Comparison of ENCODE assay signal across 19 cellular contexts in genomic region chr13:111916201-111916600, GRCh38.
"Had no signal": no experiment of that assay in that cellular context is flagged by ENCODE, and none has a peak within 500 bp of the region (broad histone marks: within the 10 kb centered on the region; RNA-seq: fewer than 3 reads in every experiment).

No MANE protein-coding gene starts in this region.

- DNase-seq: caudate nucleus; colonic mucosa; effector memory CD4-positive, alpha-beta T cell; gastrocnemius medialis; glutamatergic neuron; left cardiac atrium; left ventricle myocardium superior; mesenchymal stem cell; naive B cell; stimulated activated CD4-positive, alpha-beta T cell treated with anti-CD3 and anti-CD28 coated beads, Interleukin-4, amount 100 ng/mL, for 1 hour; tibial artery had no signal

- H3K36me3 Mint-ChIP-seq: naive B cell; stimulated activated memory B cell treated with anti-CD40 and anti-IgM and Interleukin-4, amounts not matched to agents 10 μg/mL and 1 μg/mL and 100 μg/mL, for 72 hours had no signal

- H3K4me2 ChIP-seq: smooth muscle cell had no signal

- H3K9me3 Mint-ChIP-seq: nephron; stimulated activated memory B cell treated with anti-CD40 and anti-IgM and Interleukin-4, amounts not matched to agents 10 μg/mL and 1 μg/mL and 100 μg/mL, for 72 hours; stimulated activated naive CD8-positive, alpha-beta T cell treated with anti-CD3 and anti-CD28 coated beads, Interleukin-15, Interleukin-2, amounts not matched to agents 100 ng/mL and 50 ng/mL, for 24 hours had no signal

- H3K4me3 ChIP-seq: colonic mucosa, esophagus muscularis mucosa, gastrocnemius medialis, lung, smooth muscle cell, tibial artery, upper lobe of right lung had no signal

- H3K4me1 ChIP-seq: colonic mucosa, esophagus muscularis mucosa, gastrocnemius medialis, tibial artery, upper lobe of right lung had no signal

- H3K27ac Mint-ChIP-seq: naive B cell; nephron; stimulated activated memory B cell treated with anti-CD40 and anti-IgM and Interleukin-4, amounts not matched to agents 10 μg/mL and 1 μg/mL and 100 μg/mL, for 72 hours; stimulated activated naive CD8-positive, alpha-beta T cell treated with anti-CD3 and anti-CD28 coated beads, Interleukin-15, Interleukin-2, amounts not matched to agents 100 ng/mL and 50 ng/mL, for 24 hours had no signal

- H3K4me1 Mint-ChIP-seq: naive B cell; nephron; stimulated activated memory B cell treated with anti-CD40 and anti-IgM and Interleukin-4, amounts not matched to agents 10 μg/mL and 1 μg/mL and 100 μg/mL, for 72 hours had no signal

- H3K9me3 ChIP-seq: colonic mucosa, esophagus muscularis mucosa, gastrocnemius medialis, tibial artery, upper lobe of right lung had no signal

- H3K4me3 Mint-ChIP-seq: naive B cell; nephron; stimulated activated memory B cell treated with anti-CD40 and anti-IgM and Interleukin-4, amounts not matched to agents 10 μg/mL and 1 μg/mL and 100 μg/mL, for 72 hours; stimulated activated naive CD8-positive, alpha-beta T cell treated with anti-CD3 and anti-CD28 coated beads, Interleukin-15, Interleukin-2, amounts not matched to agents 100 ng/mL and 50 ng/mL, for 24 hours had no signal

- H3K27me3 ChIP-seq: colonic mucosa, gastrocnemius medialis had no signal

- H3K27ac ChIP-seq: colonic mucosa, epithelial cell of prostate, esophagus muscularis mucosa, gastrocnemius medialis, tibial artery, upper lobe of right lung had no signal

- H3K36me3 ChIP-seq: colonic mucosa, esophagus muscularis mucosa, gastrocnemius medialis, tibial artery, upper lobe of right lung had no signal
